Comparison of ENCODE assay signal across 40 cellular contexts in genomic region chrX:101276238-101276637, GRCh38. TPM values are rescaled to one million over a fixed set of nuclear protein-coding genes. Genes with fewer than 3 reads are reported as not detected.
"Had no signal": no experiment of that assay in that cellular context is flagged by ENCODE, and none has a peak within 500 bp of the region (broad histone marks: within the 10 kb centered on the region; RNA-seq: fewer than 3 reads in every experiment).

No MANE protein-coding gene starts in this region.

- H3K9me3 ChIP-seq: adrenal gland, ascending aorta, body of pancreas, breast epithelium had no signal

- H3K4me1 Mint-ChIP-seq: activated naive CD4-positive, alpha-beta T cell treated with anti-CD3 and anti-CD28 coated beads, Interleukin-2, amount 10 ng/mL, durations not matched to agents 7 days and 5 days; activated naive CD4-positive, alpha-beta T cell treated with anti-CD3 and anti-CD28 coated beads, Interleukin-2, amount 50 U/mL, for 24 hours; activated naive CD8-positive, alpha-beta T cell treated with anti-CD3 and anti-CD28 coated beads for 36 hours; activated naive CD8-positive, alpha-beta T cell treated with anti-CD3 and anti-CD28 coated beads, Interleukin-2, amount 10 ng/mL, durations not matched to agents 7 days and 5 days; activated naive CD8-positive, alpha-beta T cell treated with anti-CD3 and anti-CD28 coated beads, Interleukin-2, amount 50 U/mL, for 24 hours; brain; central memory CD8-positive, alpha-beta T cell had no signal

- DNase-seq: activated effector memory CD4-positive, alpha-beta T cell treated with anti-CD3 and anti-CD28 coated beads, Interleukin-2, amount 50 U/mL, for 16 hours; activated effector memory CD4-positive, alpha-beta T cell treated with Interleukin-2 at 50 U/mL for 16 hours; activated gamma-delta T cell; activated gamma-delta T cell treated with Interleukin-2 at 50 U/mL for 16 hours; activated naive CD4-positive, alpha-beta T cell; activated naive CD4-positive, alpha-beta T cell treated with anti-CD3 and anti-CD28 coated beads for 36 hours; activated naive CD4-positive, alpha-beta T cell treated with anti-CD3 and anti-CD28 coated beads, Interleukin-2, amount 10 ng/mL, durations not matched to agents 7 days and 5 days; activated naive CD4-positive, alpha-beta T cell treated with anti-CD3 and anti-CD28 coated beads, Interleukin-2, amount 50 U/mL, for 16 hours; activated naive CD4-positive, alpha-beta T cell treated with Interleukin-2 at 50 U/mL for 16 hours; activated naive CD8-positive, alpha-beta T cell treated with anti-CD3 and anti-CD28 coated beads for 36 hours; activated naive CD8-positive, alpha-beta T cell treated with anti-CD3 and anti-CD28 coated beads, Interleukin-2, amount 10 ng/mL, durations not matched to agents 7 days and 5 days; activated naive CD8-positive, alpha-beta T cell treated with anti-CD3 and anti-CD28 coated beads, Interleukin-2, amount 50 U/mL, for 24 hours; activated T-cell treated with anti-CD3 and anti-CD28 coated beads for 4 hours; activated T-cell treated with anti-CD3 and anti-CD28 coated beads, Interleukin-2, amount 50 U/mL, for 1 hour; activated T-cell treated with anti-CD3 and anti-CD28 coated beads, Interleukin-2, amount 50 U/mL, for 24 hours; activated T-cell treated with anti-CD3 and anti-CD28 coated beads, Interleukin-2, amount 50 U/mL, for 4 hours; activated T-cell treated with anti-CD3 and anti-CD28 coated beads, Interleukin-2, amount 50 U/mL, for 48 hours; activated T-cell treated with anti-CD3 and anti-CD28 coated beads, Interleukin-2, amount 50 U/mL, for 72 hours; adrenal gland; amniotic stem cell; amygdala; anterior cingulate cortex; aorta; body of pancreas; brain microvascular endothelial cell; central memory CD4-positive, alpha-beta T cell; cerebellar nuclear complex had no signal

- ATAC-seq: activated naive CD4-positive, alpha-beta T cell treated with anti-CD3 and anti-CD28 coated beads, Interleukin-2, amount 50 U/mL, for 72 hours; activated naive CD8-positive, alpha-beta T cell treated with anti-CD3 and anti-CD28 coated beads, Interleukin-2, amount 50 U/mL, for 24 hours; activated T-cell treated with anti-CD3 and anti-CD28 coated beads, Interleukin-2, amount 50 U/mL, for 4 hours; activated T-cell treated with anti-CD3 and anti-CD28 coated beads, Interleukin-2, amount 50 U/mL, for 72 hours; body of pancreas had no signal

- H3K4me3 ChIP-seq: adrenal gland, ascending aorta, body of pancreas, breast epithelium, cardiac muscle cell had no signal

- H3K4me1 ChIP-seq: adrenal gland, ascending aorta, body of pancreas, breast epithelium had no signal

- H3K27me3 ChIP-seq: ascending aorta, body of pancreas, brain microvascular endothelial cell, cardiac muscle cell had no signal

- H3K27ac ChIP-seq: adrenal gland, ascending aorta, body of pancreas, brain microvascular endothelial cell, breast epithelium, cardiac muscle cell had no signal

- FAIRE-seq: bronchial epithelial cell had no signal

- H3K27me3 Mint-ChIP-seq: activated naive CD4-positive, alpha-beta T cell treated with anti-CD3 and anti-CD28 coated beads, Interleukin-2, amount 10 ng/mL, durations not matched to agents 7 days and 5 days; activated naive CD4-positive, alpha-beta T cell treated with anti-CD3 and anti-CD28 coated beads, Interleukin-2, amount 50 U/mL, for 24 hours; activated naive CD8-positive, alpha-beta T cell; activated naive CD8-positive, alpha-beta T cell treated with anti-CD3 and anti-CD28 coated beads for 36 hours; activated naive CD8-positive, alpha-beta T cell treated with anti-CD3 and anti-CD28 coated beads, Interleukin-2, amount 10 ng/mL, durations not matched to agents 7 days and 5 days; activated naive CD8-positive, alpha-beta T cell treated with anti-CD3 and anti-CD28 coated beads, Interleukin-2, amount 50 U/mL, for 24 hours; brain; central memory CD8-positive, alpha-beta T cell had no signal

- H3K4me3 Mint-ChIP-seq: activated naive CD4-positive, alpha-beta T cell treated with anti-CD3 and anti-CD28 coated beads for 36 hours; activated naive CD4-positive, alpha-beta T cell treated with anti-CD3 and anti-CD28 coated beads, Interleukin-2, amount 10 ng/mL, durations not matched to agents 7 days and 5 days; activated naive CD4-positive, alpha-beta T cell treated with anti-CD3 and anti-CD28 coated beads, Interleukin-2, amount 50 U/mL, for 24 hours; activated naive CD8-positive, alpha-beta T cell; activated naive CD8-positive, alpha-beta T cell treated with anti-CD3 and anti-CD28 coated beads for 36 hours; activated naive CD8-positive, alpha-beta T cell treated with anti-CD3 and anti-CD28 coated beads, Interleukin-2, amount 10 ng/mL, durations not matched to agents 7 days and 5 days; activated naive CD8-positive, alpha-beta T cell treated with anti-CD3 and anti-CD28 coated beads, Interleukin-2, amount 50 U/mL, for 24 hours; activated T-cell treated with anti-CD3 and anti-CD28 coated beads, Interleukin-2, amount 50 U/mL, for 24 hours; activated T-cell treated with anti-CD3 and anti-CD28 coated beads, Interleukin-2, amount 50 U/mL, for 4 hours; activated T-cell treated with anti-CD3 and anti-CD28 coated beads, Interleukin-2, amount 50 U/mL, for 72 hours; activated T-helper 1 cell treated with anti-CD3 and anti-CD28 coated beads, Interleukin-12 subunit alpha, Interleukin-12 subunit beta, Interleukin-2, Interleukin-4 antibody, amounts not matched to agents 30 ng/mL and 10 ng/mL and 1 ng/mL, durations not matched to agents 14 hours and 24 hours and 36 hours; brain; central memory CD8-positive, alpha-beta T cell had no signal

- H3K36me3 Mint-ChIP-seq: activated naive CD4-positive, alpha-beta T cell treated with anti-CD3 and anti-CD28 coated beads, Interleukin-2, amount 10 ng/mL, durations not matched to agents 7 days and 5 days; activated naive CD4-positive, alpha-beta T cell treated with anti-CD3 and anti-CD28 coated beads, Interleukin-2, amount 50 U/mL, for 24 hours; activated naive CD4-positive, alpha-beta T cell treated with anti-CD3 and anti-CD28 coated beads, Interleukin-2, amount 50 U/mL, for 72 hours; activated naive CD8-positive, alpha-beta T cell; activated naive CD8-positive, alpha-beta T cell treated with anti-CD3 and anti-CD28 coated beads for 36 hours; activated naive CD8-positive, alpha-beta T cell treated with anti-CD3 and anti-CD28 coated beads, Interleukin-2, amount 10 ng/mL, durations not matched to agents 7 days and 5 days; brain had no signal

- H3K27ac Mint-ChIP-seq: activated naive CD4-positive, alpha-beta T cell treated with anti-CD3 and anti-CD28 coated beads for 36 hours; activated naive CD4-positive, alpha-beta T cell treated with anti-CD3 and anti-CD28 coated beads, Interleukin-2, amount 10 ng/mL, durations not matched to agents 7 days and 5 days; activated naive CD4-positive, alpha-beta T cell treated with anti-CD3 and anti-CD28 coated beads, Interleukin-2, amount 50 U/mL, for 24 hours; activated naive CD4-positive, alpha-beta T cell treated with anti-CD3 and anti-CD28 coated beads, Interleukin-2, amount 50 U/mL, for 72 hours; activated naive CD8-positive, alpha-beta T cell; activated naive CD8-positive, alpha-beta T cell treated with anti-CD3 and anti-CD28 coated beads for 36 hours; activated naive CD8-positive, alpha-beta T cell treated with anti-CD3 and anti-CD28 coated beads, Interleukin-2, amount 10 ng/mL, durations not matched to agents 7 days and 5 days; activated naive CD8-positive, alpha-beta T cell treated with anti-CD3 and anti-CD28 coated beads, Interleukin-2, amount 50 U/mL, for 24 hours; activated T-cell treated with anti-CD3 and anti-CD28 coated beads, Interleukin-2, amount 50 U/mL, for 24 hours; activated T-cell treated with anti-CD3 and anti-CD28 coated beads, Interleukin-2, amount 50 U/mL, for 72 hours; activated T-helper 1 cell treated with anti-CD3 and anti-CD28 coated beads, Interleukin-12 subunit alpha, Interleukin-12 subunit beta, Interleukin-2, Interleukin-4 antibody, amounts not matched to agents 30 ng/mL and 10 ng/mL and 1 ng/mL, durations not matched to agents 14 hours and 24 hours and 36 hours; activated T-helper 2 cell treated with anti-CD3 and anti-CD28 coated beads, Interferon-gamma antibody, Interleukin-2, Interleukin-4, amounts not matched to agents 10 μg/mL and 5 μg/mL and 100 μg/mL, durations not matched to agents 14 hours and 24 hours and 36 hours; brain had no signal

- H3K36me3 ChIP-seq: adrenal gland, ascending aorta, brain microvascular endothelial cell, breast epithelium, cardiac muscle cell had no signal

- H3K9me3 Mint-ChIP-seq: activated naive CD4-positive, alpha-beta T cell treated with anti-CD3 and anti-CD28 coated beads for 36 hours; activated naive CD4-positive, alpha-beta T cell treated with anti-CD3 and anti-CD28 coated beads, Interleukin-2, amount 10 ng/mL, durations not matched to agents 7 days and 5 days; activated naive CD4-positive, alpha-beta T cell treated with anti-CD3 and anti-CD28 coated beads, Interleukin-2, amount 50 U/mL, for 24 hours; activated naive CD4-positive, alpha-beta T cell treated with anti-CD3 and anti-CD28 coated beads, Interleukin-2, amount 50 U/mL, for 72 hours; activated naive CD8-positive, alpha-beta T cell treated with anti-CD3 and anti-CD28 coated beads for 36 hours; activated naive CD8-positive, alpha-beta T cell treated with anti-CD3 and anti-CD28 coated beads, Interleukin-2, amount 10 ng/mL, durations not matched to agents 7 days and 5 days; activated naive CD8-positive, alpha-beta T cell treated with anti-CD3 and anti-CD28 coated beads, Interleukin-2, amount 50 U/mL, for 24 hours; activated T-cell treated with anti-CD3 and anti-CD28 coated beads, Interleukin-2, amount 50 U/mL, for 24 hours; activated T-cell treated with anti-CD3 and anti-CD28 coated beads, Interleukin-2, amount 50 U/mL, for 4 hours; activated T-cell treated with anti-CD3 and anti-CD28 coated beads, Interleukin-2, amount 50 U/mL, for 72 hours; activated T-helper 1 cell treated with anti-CD3 and anti-CD28 coated beads, Interleukin-12 subunit alpha, Interleukin-12 subunit beta, Interleukin-2, Interleukin-4 antibody, amounts not matched to agents 30 ng/mL and 10 ng/mL and 1 ng/mL, durations not matched to agents 14 hours and 24 hours and 36 hours; activated T-helper 2 cell treated with anti-CD3 and anti-CD28 coated beads, Interferon-gamma antibody, Interleukin-2, Interleukin-4, amounts not matched to agents 10 μg/mL and 5 μg/mL and 100 μg/mL, durations not matched to agents 14 hours and 24 hours and 36 hours; central memory CD8-positive, alpha-beta T cell had no signal

RNA-seq across cellular contexts. Expression of gene TAF7L, which starts 14.9 kb away (rescaled TPM):
- total RNA-seq: activated naive CD4-positive, alpha-beta T cell treated with anti-CD3 and anti-CD28 coated beads for 36 hours; activated naive CD8-positive, alpha-beta T cell treated with anti-CD3 and anti-CD28 coated beads for 36 hours; activated naive CD8-positive, alpha-beta T cell treated with anti-CD3 and anti-CD28 coated beads, Interleukin-2, amount 10 ng/mL, durations not matched to agents 7 days and 5 days; activated T-cell treated with anti-CD3 and anti-CD28 coated beads, Interleukin-2, amount 50 U/mL, for 72 hours; aorta; ascending aorta; body of pancreas; cardiac muscle cell; cardiac septum; cerebellum had no signal

RNA-seq across cellular contexts. Expression of gene DRP2, which starts 56.7 kb away (rescaled TPM):
- total RNA-seq: body of pancreas, bronchial epithelial cell, cardiac septum had no signal
